In the genomic region with DNA sequence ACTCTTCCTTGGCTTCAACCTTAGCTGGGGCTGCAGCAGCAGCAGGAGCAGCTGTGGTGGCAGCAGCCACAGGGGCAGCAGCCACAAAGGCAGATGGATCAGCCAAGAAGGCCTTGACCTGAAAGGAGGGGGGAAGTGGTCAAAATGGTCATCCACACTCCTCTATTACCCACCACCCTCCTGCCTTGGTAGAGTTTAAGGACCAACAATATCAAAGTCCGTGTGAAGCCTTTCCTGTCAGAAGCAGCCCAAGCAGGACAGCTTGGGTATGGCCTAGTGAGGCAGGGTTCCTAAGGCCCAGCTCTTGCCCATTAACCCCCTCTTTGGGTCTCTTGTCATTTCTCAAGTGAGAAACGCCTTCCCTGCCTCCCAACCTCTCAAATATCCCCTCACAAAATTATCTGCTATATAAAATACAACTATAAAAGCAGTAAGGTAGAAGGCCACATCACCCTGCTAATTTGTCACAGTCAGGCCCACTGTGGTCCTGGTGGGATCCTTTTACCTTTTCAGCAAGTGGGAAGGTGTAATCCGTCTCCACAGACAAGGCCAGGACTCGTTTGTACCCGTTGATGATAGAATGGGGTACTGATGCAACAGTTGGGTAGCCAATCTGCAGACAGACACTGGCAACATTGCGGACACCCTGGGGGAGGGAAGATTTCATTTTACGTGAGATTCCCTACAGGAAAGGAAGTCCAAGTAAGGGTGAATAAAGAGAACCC, we compare ENCODE assay signal across 8 cellular contexts. TPM values are rescaled to one million over a fixed set of nuclear protein-coding genes. Genes with fewer than 3 reads are reported as not detected.
DNase-seq lines count a peak whose midpoint lies in the region; ATAC-seq, FAIRE-seq and TF ChIP-seq lines count a peak whose summit lies in the region.
"Not testable (repeated sequence)": the region's sequence is repeated elsewhere in the genome, so short reads cannot be mapped to it uniquely, and the experiment has no call there.

No MANE protein-coding gene starts in this region.

- peak overlapping the region; percentile 82 to 99 (median 96) for H3K4me2 ChIP-seq in BLaER1 treated with 17β-estradiol and CSF1 and Interleukin-3, amounts not matched to agents 10 nM and 100 nM
- H3K4me2 ChIP-seq in Loucy (ENCODE audit: low read depth, low read length, poor library complexity, severe bottlenecking): peak overlapping the region; percentile 100
- peak overlapping the region; percentile 24 for H3K4me2 ChIP-seq in GM12878 (ENCODE audit: control insufficient read depth, insufficient read depth)
- peak overlapping the region; percentile 84 for H3K4me2 ChIP-seq in skeletal muscle satellite cell (ENCODE audit: low read length)

- H3K27me3 Mint-ChIP-seq in activated CD8-positive, alpha-beta memory T cell treated with anti-CD3 and anti-CD28 coated beads, Interleukin-2, amount 10 ng/mL, durations not matched to agents 7 days and 5 days: not testable (repeated sequence)
- peaks cover 8 to 23% (median 9%) of the 10 kb centered on the region in 3 donors for H3K27me3 Mint-ChIP-seq in immature natural killer cell (ENCODE audit: low read depth in 3 of 3)

- not testable (repeated sequence) for H2AFZ ChIP-seq in Loucy (ENCODE audit: low read length); GM12878 (ENCODE audit: control insufficient read depth, low read depth, low read length)

- TF ChIP-seq POLR2A in GM18505 (IDR thresholded peaks at IDR 0.05; ENCODE audit: borderline replicate concordance, extremely low read depth, insufficient read depth, insufficient read length) (peak; percentile 24), GM12878 (IDR thresholded peaks at IDR 0.05; ENCODE audit: low read depth, low read length) (0 out of 2 replicates have a peak, but pooled peaks have one; percentile 26)

- ATAC-seq in GM18505 (IDR thresholded peaks at IDR 0.05; ENCODE audit: unreplicated experiment); activated CD8-positive, alpha-beta memory T cell treated with anti-CD3 and anti-CD28 coated beads, Interleukin-2, amount 10 ng/mL, durations not matched to agents 7 days and 5 days; GM12878: not testable (repeated sequence)

- POLR2A ChIA-PET in RWPE1 (lab: Yijun Ruan, JAX; ENCODE audit: low non-redundant PET): not testable (repeated sequence)
- POLR2A ChIA-PET in GM12878 (lab: Charles Lee): interaction anchor here (1.0 to 3.1 kb wide), 5 partner anchors 30 to 82 kb away, joined by 3 to 9 read pairs (median 6); a partner anchor contains a TSS

- RAD21 ChIA-PET in GM12878 (lab: Charles Lee; ENCODE audit: unreplicated experiment): interaction anchor here (0.6 to 1.8 kb wide), 5 partner anchors 29 to 1344 kb away, joined by 3 to 6 read pairs (median 4); no protein-coding TSS in a partner anchor

- peaks cover 83% of the 10 kb centered on the region for H3K79me2 ChIP-seq in Loucy (ENCODE audit: insufficient read depth, low read length)
- peaks cover 79% of the 10 kb centered on the region for H3K79me2 ChIP-seq in GM12878 (ENCODE audit: control insufficient read depth, insufficient read depth, low read length)

- not testable (repeated sequence) for FAIRE-seq in GM12878 (lab: Jason Lieb, UNC)

- H3K9me3 ChIP-seq in BLaER1 treated with 17β-estradiol and CSF1 and Interleukin-3, amounts not matched to agents 10 nM and 100 nM (replicated peaks in 1 of 11); Loucy (ENCODE audit: insufficient read depth, low read depth, low read length); GM12878 (replicated peaks; ENCODE audit: control insufficient read depth, insufficient read depth, low read length); skeletal muscle satellite cell (replicated peaks; ENCODE audit: low read length): not testable (repeated sequence)

- H3K27me3 ChIP-seq in BLaER1 treated with 17β-estradiol and CSF1 and Interleukin-3, amounts not matched to agents 10 nM and 100 nM; Loucy (ENCODE audit: insufficient read depth, low read length, poor library complexity, severe bottlenecking); GM12878 (replicated peaks in 1 of 2; ENCODE audit: control insufficient read depth in 2 of 2, insufficient read depth in 2 of 2, low read length in 1 of 2); skeletal muscle satellite cell (ENCODE audit: control insufficient read depth, insufficient read depth, low read length): not testable (repeated sequence)

- CTCF ChIA-PET in RWPE1 (lab: Yijun Ruan, JAX) (interaction anchor here (0.6 kb wide), 1 partner anchor 69 kb away, joined by 3 read pairs; no protein-coding TSS in a partner anchor), GM12878 (lab: Yijun Ruan, JAX) (interaction anchor here (0.6 to 5.6 kb wide), 6 partner anchors 31 to 321 kb away, joined by 3 to 61 read pairs (median 3); a partner anchor contains a TSS)
- CTCF ChIA-PET in activated CD8-positive, alpha-beta memory T cell treated with anti-CD3 and anti-CD28 coated beads, Interleukin-2, amount 10 ng/mL, durations not matched to agents 7 days and 5 days (lab: Charles Lee): interaction anchor here (1.0 to 8.3 kb wide), 5 partner anchors 7 to 86 kb away, joined by 3 to 86 read pairs (median 6); a partner anchor contains a TSS

- in situ Hi-C loops in GM12878 (cut with MboI): not testable (repeated sequence)

- not testable (repeated sequence) for TF ChIP-seq RAD21 in GM12878 (IDR thresholded peaks at IDR 0.05; ENCODE audit: insufficient read depth, low read depth, low read length)

- H3K9me2 ChIP-seq in Loucy (replicated peaks; ENCODE audit: low read depth, low read length): not testable (repeated sequence)

- not testable (repeated sequence) for TF ChIP-seq EP300 in GM12878 (IDR thresholded peaks at IDR 0.05; ENCODE audit: borderline replicate concordance in 1 of 2, control insufficient read depth in 1 of 2, low read depth in 2 of 2, low read length in 2 of 2)

- H3K36me3 ChIP-seq in BLaER1 treated with 17β-estradiol and CSF1 and Interleukin-3, amounts not matched to agents 10 nM and 100 nM: peaks cover 45 to 60% (median 52%) of the 10 kb centered on the region in 11 experiments
- peaks cover 38% of the 10 kb centered on the region; the same call in 1 of the 2 replicates for H3K36me3 ChIP-seq in Loucy (ENCODE audit: insufficient read depth, low read length)
- H3K36me3 ChIP-seq in GM12878 (ENCODE audit: control insufficient read depth in 2 of 2, insufficient read depth in 2 of 2, low read length in 1 of 2): peaks cover 10 to 24% of the 10 kb centered on the region in 2 experiments
- peaks cover 50% of the 10 kb centered on the region for H3K36me3 ChIP-seq in skeletal muscle satellite cell (ENCODE audit: insufficient read depth, low read length)

- intact Hi-C loops in GM12878 (cut with micrococcal nuclease; ENCODE audit: unreplicated experiment): loop anchor here (10.0 kb wide), 1 partner anchor 212 kb away; a partner anchor contains a TSS

- SMC1A ChIA-PET in GM12878 (lab: Charles Lee; ENCODE audit: uncharacterized antibody, unreplicated experiment): interaction anchor here (0.6 to 2.2 kb wide), 9 partner anchors 29 to 258 kb away, joined by 3 to 8 read pairs (median 4); a partner anchor contains a TSS

- H3K4me3 Mint-ChIP-seq in activated CD8-positive, alpha-beta memory T cell treated with anti-CD3 and anti-CD28 coated beads, Interleukin-2, amount 10 ng/mL, durations not matched to agents 7 days and 5 days: peak overlapping the region; percentile 40
- peak overlapping the region in 2 of 5 donors; percentile 14 to 35 for H3K4me3 Mint-ChIP-seq in immature natural killer cell

- peaks cover 59% of the 10 kb centered on the region for H3K36me3 Mint-ChIP-seq in activated CD8-positive, alpha-beta memory T cell treated with anti-CD3 and anti-CD28 coated beads, Interleukin-2, amount 10 ng/mL, durations not matched to agents 7 days and 5 days
- H3K36me3 Mint-ChIP-seq in immature natural killer cell: peaks cover 0 to 22% (median 0%) of the 10 kb centered on the region in 3 donors

- H4K20me1 ChIP-seq in BLaER1 treated with 17β-estradiol and CSF1 and Interleukin-3, amounts not matched to agents 10 nM and 100 nM: peaks cover 33 to 72% (median 53%) of the 10 kb centered on the region in 11 experiments
- peaks cover 48% of the 10 kb centered on the region for H4K20me1 ChIP-seq in Loucy (ENCODE audit: insufficient read depth, low read length, poor library complexity, severe bottlenecking)
- H4K20me1 ChIP-seq in GM12878 (ENCODE audit: control insufficient read depth, insufficient read depth): not testable (repeated sequence)

- H3K9me3 Mint-ChIP-seq in activated CD8-positive, alpha-beta memory T cell treated with anti-CD3 and anti-CD28 coated beads, Interleukin-2, amount 10 ng/mL, durations not matched to agents 7 days and 5 days (ENCODE audit: low read depth); immature natural killer cell: not testable (repeated sequence)

- not testable (repeated sequence) for H3F3A ChIP-seq in Loucy (ENCODE audit: low read depth)

- H3K27ac ChIP-seq in BLaER1 treated with 17β-estradiol and CSF1 and Interleukin-3, amounts not matched to agents 10 nM and 100 nM: peak overlapping the region in 4 of 11 experiments; percentile 1 to 30 (median 5); a peak in 3 of 22 replicates
- H3K27ac ChIP-seq in RWPE1: peak overlapping the region; percentile 95
- not testable (repeated sequence) for H3K27ac ChIP-seq in GM12878 (ENCODE audit: control insufficient read depth, insufficient read depth)

- peaks cover 61 to 73% (median 68%) of the 10 kb centered on the region in 10 experiments for H3K4me1 ChIP-seq in BLaER1 treated with 17β-estradiol and CSF1 and Interleukin-3, amounts not matched to agents 10 nM and 100 nM
- H3K4me1 ChIP-seq in Loucy (ENCODE audit: insufficient read depth, low read length, poor library complexity, severe bottlenecking) (peaks cover 30% of the 10 kb centered on the region), GM12878 (ENCODE audit: control insufficient read depth, insufficient read depth, low read length) (peaks cover 26% of the 10 kb centered on the region), skeletal muscle satellite cell (ENCODE audit: control insufficient read depth, insufficient read depth, low read length) (peaks cover 60% of the 10 kb centered on the region)

- peaks cover 58% of the 10 kb centered on the region for H3K4me1 Mint-ChIP-seq in activated CD8-positive, alpha-beta memory T cell treated with anti-CD3 and anti-CD28 coated beads, Interleukin-2, amount 10 ng/mL, durations not matched to agents 7 days and 5 days
- peaks cover 38 to 50% of the 10 kb centered on the region in 2 donors for H3K4me1 Mint-ChIP-seq in immature natural killer cell

- not testable (repeated sequence) for DNase-seq in RWPE1 (ENCODE audit: low spot score); activated CD8-positive, alpha-beta memory T cell treated with anti-CD3 and anti-CD28 coated beads, Interleukin-2, amount 10 ng/mL, durations not matched to agents 7 days and 5 days; GM12878 (ENCODE audit: low read depth, low spot score); immature natural killer cell

- 35% methylated on average over 7 of the region's 7 CpGs for WGBS in GM12878 (ENCODE audit: insufficient coverage, insufficient replicate concordance, low lambda C conversion rate, missing lambda C conversion rate)

- H3K9ac ChIP-seq in BLaER1 treated with 17β-estradiol and CSF1 and Interleukin-3, amounts not matched to agents 10 nM and 100 nM: peak overlapping the region; percentile 11 to 99 (median 94); a peak in 19 of 22 replicates
- H3K9ac ChIP-seq in Loucy (ENCODE audit: low read depth, low read length, poor library complexity, severe bottlenecking) (peak overlapping the region; percentile 13), GM12878 (ENCODE audit: control insufficient read depth, insufficient read depth, low read length) (peak overlapping the region; percentile 37), skeletal muscle satellite cell (ENCODE audit: low read depth, low read length) (peak overlapping the region; percentile 23)

- not testable (repeated sequence) for TF ChIP-seq CTCF in Loucy (conservative IDR thresholded peaks at IDR 0.05; ENCODE audit: low read length); RWPE1 (conservative IDR thresholded peaks at IDR 0.05; ENCODE audit: low read depth); GM12878 (IDR thresholded peaks at IDR 0.05 in 2 of 3, conservative IDR thresholded peaks at IDR 0.05 in 1 of 3; ENCODE audit: control insufficient read depth in 2 of 3, extremely low read depth in 1 of 3, insufficient read depth in 1 of 3, low read depth in 3 of 3, low read length in 3 of 3)

- H3K4me3 ChIP-seq in BLaER1 treated with 17β-estradiol and CSF1 and Interleukin-3, amounts not matched to agents 10 nM and 100 nM: peak overlapping the region in 9 of 10 experiments; percentile 86 to 98 (median 91); a peak in 12 of 20 replicates
- not testable (repeated sequence) for H3K4me3 ChIP-seq in Loucy (ENCODE audit: low read length, poor library complexity, severe bottlenecking)
- H3K4me3 ChIP-seq in GM12878: peak overlapping the region; percentile 40; the same call in 1 of the 2 replicates
- H3K4me3 ChIP-seq in skeletal muscle satellite cell (ENCODE audit: low read length): peak overlapping the region; percentile 27

- BruUV-seq in GM12878 (replicated peaks; lab: Mats Ljungman, UMichigan): TSS peak; percentile 15

- peak overlapping the region; percentile 77 for H3K27ac Mint-ChIP-seq in activated CD8-positive, alpha-beta memory T cell treated with anti-CD3 and anti-CD28 coated beads, Interleukin-2, amount 10 ng/mL, durations not matched to agents 7 days and 5 days
- H3K27ac Mint-ChIP-seq in immature natural killer cell: peak overlapping the region in 5 of 6 donors; percentile 24 to 80 (median 55)

RNA-seq across cellular contexts. Expression of a gene that starts 2.5 kb away (rescaled TPM):
- 100 to 1,000 TPM; 126 to 151 TPM for total RNA-seq in activated CD8-positive, alpha-beta memory T cell treated with anti-CD3 and anti-CD28 coated beads, Interleukin-2, amount 10 ng/mL, durations not matched to agents 7 days and 5 days
- total RNA-seq in GM12878 (2013; cell fraction: nucleolus; rRNA removed): 380 and 510 TPM in 2 replicates
- total RNA-seq in GM12878 (2014; rRNA removed): 89.6 and 90.7 TPM in 2 replicates
- total RNA-seq in GM12878 (2014; rRNA removed; fragmentation: Illumina TruSeq; extraction: Trizol): 41.6 and 43.8 TPM in 2 replicates
- total RNA-seq in GM12878 (2021): 137 and 150 TPM in 2 replicates
- 53.5 TPM for polyA plus RNA-seq in GM12878 (2011; ENCODE audit: low read depth)
- polyA plus RNA-seq in GM12878 (2011; rRNA removed): 22.8 and 39.8 TPM in 2 replicates
- 40.6 and 52.3 TPM in 2 replicates for polyA plus RNA-seq in GM12878 (2011; cell fraction: cytosol; rRNA removed)
- polyA plus RNA-seq in GM12878 (2011; cell fraction: nucleus; rRNA removed): 433 and 567 TPM in 2 replicates
- 49.9 and 56.2 TPM in 2 replicates for polyA plus RNA-seq in GM12878 (2012)
- polyA plus RNA-seq in GM12878 (2014; fragmentation: Illumina TruSeq; extraction: Trizol): 40.8 and 54.4 TPM in 2 replicates
- 10 to 100 TPM; 10.8 to 12.1 TPM for polyA plus RNA-seq in GM12878 (2014; fragmentation: Nextera tagmentation; extraction: Ambion mirVana)
- polyA plus RNA-seq in GM12878 (2014; rRNA removed): 95.3 and 102 TPM in 2 replicates
- polyA plus RNA-seq in GM12878 (2016; fragmentation: Nextera tagmentation; extraction: Ambion mirVana): 10 to 100 TPM; 62.2 to 65.1 TPM
- polyA minus RNA-seq in GM12878 (2011; rRNA and poly(A)+ RNA removed): 131 and 147 TPM in 2 replicates
- polyA minus RNA-seq in GM12878 (2011; cell fraction: cytosol; rRNA and poly(A)+ RNA removed): 50.5 and 61.8 TPM in 2 replicates
- polyA minus RNA-seq in GM12878 (2011; cell fraction: nucleus; rRNA and poly(A)+ RNA removed): 129 and 222 TPM in 2 replicates
- polyA plus RNA-seq in immature natural killer cell: 10 to 100 TPM in 2 of 3 donors, 1 to 10 TPM in 1; 9.7 to 26.4 (median 11.3) TPM
- 117 and 149 TPM in 2 replicates for total RNA-seq in skeletal muscle satellite cell (2012; rRNA removed)

RNA-seq across cellular contexts. Expression of a gene that starts 3.9 kb away (rescaled TPM):
- 1,000 to 10,000 TPM; 1,755 to 2,356 TPM for total RNA-seq in activated CD8-positive, alpha-beta memory T cell treated with anti-CD3 and anti-CD28 coated beads, Interleukin-2, amount 10 ng/mL, durations not matched to agents 7 days and 5 days
- 746 and 806 TPM in 2 replicates for total RNA-seq in GM12878 (2013; cell fraction: nucleolus; rRNA removed)
- total RNA-seq in GM12878 (2014; rRNA removed) (6,095 and 6,267 TPM in 2 replicates), GM12878 (2014; rRNA removed; fragmentation: Illumina TruSeq; extraction: Trizol) (4,804 and 4,972 TPM in 2 replicates), GM12878 (2021) (4,342 and 4,473 TPM in 2 replicates)
- 10,931 TPM for polyA plus RNA-seq in GM12878 (2011; ENCODE audit: low read depth)
- polyA plus RNA-seq in GM12878 (2011; rRNA removed) (4,342 and 6,647 TPM in 2 replicates), GM12878 (2014; fragmentation: Illumina TruSeq; extraction: Trizol) (4,326 and 6,258 TPM in 2 replicates), GM12878 (2014; fragmentation: Nextera tagmentation; extraction: Ambion mirVana) (1,000 to 10,000 TPM; 6,784 to 8,495 TPM), GM12878 (2014; rRNA removed) (7,537 and 7,931 TPM in 2 replicates), GM12878 (2016; fragmentation: Nextera tagmentation; extraction: Ambion mirVana) (1,000 to 10,000 TPM; 2,171 to 2,235 TPM), immature natural killer cell (1,000 to 10,000 TPM in 1 of 3 donors, 100 to 1,000 TPM in 2; 528 to 1,271 (median 768) TPM)
- polyA plus RNA-seq in GM12878 (2011; cell fraction: cytosol; rRNA removed): 11,436 and 11,538 TPM in 2 replicates
- polyA plus RNA-seq in GM12878 (2011; cell fraction: nucleus; rRNA removed): 3,468 and 4,357 TPM in 2 replicates
- polyA plus RNA-seq in GM12878 (2012): 6,488 and 7,133 TPM in 2 replicates
- 5,528 and 7,467 TPM in 2 replicates for polyA minus RNA-seq in GM12878 (2011; rRNA and poly(A)+ RNA removed)
- polyA minus RNA-seq in GM12878 (2011; cell fraction: cytosol; rRNA and poly(A)+ RNA removed): 1,348 and 1,626 TPM in 2 replicates
- 556 and 712 TPM in 2 replicates for polyA minus RNA-seq in GM12878 (2011; cell fraction: nucleus; rRNA and poly(A)+ RNA removed)
- 2,666 and 4,433 TPM in 2 replicates for total RNA-seq in skeletal muscle satellite cell (2012; rRNA removed)

Comparison
In these comparisons a context has a peak if more than half of its experiments do, and no peak if none do; other contexts are left out.
1. H3K4me2 ChIP-seq: peak in every context shown above with its lines; median percentile 100 in Loucy; 96 in BLaER1 treated with 17β-estradiol and CSF1 and Interleukin-3, amounts not matched to agents 10 nM and 100 nM; 84 in skeletal muscle satellite cell; 24 in GM12878.
2. H3K9ac ChIP-seq: peak in every context shown above with its lines; median percentile 94 in BLaER1 treated with 17β-estradiol and CSF1 and Interleukin-3, amounts not matched to agents 10 nM and 100 nM; 37 in GM12878; 23 in skeletal muscle satellite cell; 13 in Loucy.